28 cellular contexts compared by ENCODE assay signal in genomic region chr2:228593992-228594391, GRCh38.
"Had no signal": no experiment of that assay in that cellular context is flagged by ENCODE, and none has a peak within 500 bp of the region (broad histone marks: within the 10 kb centered on the region; RNA-seq: fewer than 3 reads in every experiment).

No MANE protein-coding gene starts in this region.

- H3K27ac ChIP-seq: esophagus squamous epithelium, heart right ventricle, ovary, psoas muscle, sigmoid colon, spleen, thoracic aorta, tibial nerve, upper lobe of right lung, uterus had no signal

- H3K36me3 ChIP-seq: esophagus squamous epithelium, heart right ventricle, ovary, sigmoid colon, spleen, thoracic aorta, tibial nerve, upper lobe of right lung, uterus had no signal

- H3K27me3 ChIP-seq: esophagus squamous epithelium, heart right ventricle, ovary, sigmoid colon, spleen, tibial nerve, upper lobe of right lung, uterus had no signal

- H3K4me1 ChIP-seq: esophagus squamous epithelium, heart right ventricle, psoas muscle, sigmoid colon, spleen, tibial nerve, upper lobe of right lung, uterus had no signal

- H3K4me3 ChIP-seq: esophagus squamous epithelium, heart right ventricle, ovary, psoas muscle, sigmoid colon, spleen, thoracic aorta, tibial nerve, upper lobe of right lung, uterus had no signal

- DNase-seq: cortex of kidney; effector memory CD8-positive, alpha-beta T cell; erythroblast; esophagus squamous epithelium; foreskin melanocyte; glutamatergic neuron; heart right ventricle; hypothalamus; immature natural killer cell; islet precursor cell; kidney glomerular epithelial cell; mesenchymal stem cell; naive thymus-derived CD4-positive, alpha-beta T cell; occipital lobe; ovary; posterior cingulate gyrus; psoas muscle; right cardiac atrium; sigmoid colon; spleen; stimulated activated CD4-positive, alpha-beta T cell treated with anti-CD3 and anti-CD28 coated beads, Interleukin-2, amount 100 ng/mL, for 48 hours; stimulated activated naive B cell treated with anti-CD40 and anti-IgM and Interleukin-4, amounts not matched to agents 10 μg/mL and 1 μg/mL and 100 μg/mL, for 72 hours; upper lobe of right lung; uterus had no signal

- ATAC-seq: effector memory CD8-positive, alpha-beta T cell; heart right ventricle; left lobe of liver; naive thymus-derived CD4-positive, alpha-beta T cell; psoas muscle; right cardiac atrium; stimulated activated naive B cell treated with anti-CD40 and anti-IgM and Interleukin-4, amounts not matched to agents 10 μg/mL and 1 μg/mL and 100 μg/mL, for 72 hours; upper lobe of right lung had no signal

- H3K9me3 ChIP-seq: esophagus squamous epithelium, heart right ventricle, ovary, psoas muscle, sigmoid colon, thoracic aorta, tibial nerve, upper lobe of right lung, uterus had no signal

- FAIRE-seq: endometrium had no signal
